9 cellular contexts compared by ENCODE assay signal in genomic region chrY:19433049-19433448, GRCh38.
DNase-seq lines count a peak whose midpoint lies in the region; ATAC-seq lines count a peak whose summit lies in the region.
"Had no signal": no experiment of that assay in that cellular context is flagged by ENCODE, and none has a peak within 500 bp of the region (broad histone marks: within the 10 kb centered on the region; RNA-seq: fewer than 3 reads in every experiment).

No MANE protein-coding gene starts in this region.

- CTCF ChIA-PET in activated CD8-positive, alpha-beta memory T cell treated with anti-CD3 and anti-CD28 coated beads, Interleukin-2, amount 10 ng/mL, durations not matched to agents 7 days and 5 days (lab: Charles Lee) = no interaction called here

- H3K36me3 Mint-ChIP-seq in activated CD8-positive, alpha-beta memory T cell treated with anti-CD3 and anti-CD28 coated beads, Interleukin-2, amount 10 ng/mL, durations not matched to agents 7 days and 5 days = no peaks in the 10 kb centered on the region
- peaks cover 5% of the 10 kb centered on the region for H3K36me3 Mint-ChIP-seq in stimulated activated naive CD8-positive, alpha-beta T cell treated with anti-CD3 and anti-CD28 coated beads, Interleukin-15, Interleukin-2, amounts not matched to agents 100 ng/mL and 50 ng/mL, for 24 hours (ENCODE audit: low read depth)
- H3K36me3 Mint-ChIP-seq: immature natural killer cell had no signal

- peaks cover 11% of the 10 kb centered on the region for H3K27me3 Mint-ChIP-seq in activated CD8-positive, alpha-beta memory T cell treated with anti-CD3 and anti-CD28 coated beads, Interleukin-2, amount 10 ng/mL, durations not matched to agents 7 days and 5 days
- no peaks in the 10 kb centered on the region for H3K27me3 Mint-ChIP-seq in stimulated activated naive CD8-positive, alpha-beta T cell treated with anti-CD3 and anti-CD28 coated beads, Interleukin-15, Interleukin-2, amounts not matched to agents 100 ng/mL and 50 ng/mL, for 24 hours

- H3K4me3 Mint-ChIP-seq in activated CD8-positive, alpha-beta memory T cell treated with anti-CD3 and anti-CD28 coated beads, Interleukin-2, amount 10 ng/mL, durations not matched to agents 7 days and 5 days = no peak overlapping the region
- H3K4me3 Mint-ChIP-seq in stimulated activated naive CD8-positive, alpha-beta T cell treated with anti-CD3 and anti-CD28 coated beads, Interleukin-15, Interleukin-2, amounts not matched to agents 100 ng/mL and 50 ng/mL, for 24 hours = peak overlapping the region; percentile 24

- peaks cover 4% of the 10 kb centered on the region for H3K4me1 Mint-ChIP-seq in activated CD8-positive, alpha-beta memory T cell treated with anti-CD3 and anti-CD28 coated beads, Interleukin-2, amount 10 ng/mL, durations not matched to agents 7 days and 5 days
- H3K4me1 Mint-ChIP-seq in stimulated activated naive CD8-positive, alpha-beta T cell treated with anti-CD3 and anti-CD28 coated beads, Interleukin-15, Interleukin-2, amounts not matched to agents 100 ng/mL and 50 ng/mL, for 24 hours (ENCODE audit: low read depth) = peaks cover 11% of the 10 kb centered on the region
- H3K4me1 Mint-ChIP-seq: immature natural killer cell had no signal

- no peak overlapping the region for H3K27ac Mint-ChIP-seq in activated CD8-positive, alpha-beta memory T cell treated with anti-CD3 and anti-CD28 coated beads, Interleukin-2, amount 10 ng/mL, durations not matched to agents 7 days and 5 days
- no peak overlapping the region for H3K27ac Mint-ChIP-seq in stimulated activated naive CD8-positive, alpha-beta T cell treated with anti-CD3 and anti-CD28 coated beads, Interleukin-15, Interleukin-2, amounts not matched to agents 100 ng/mL and 50 ng/mL, for 24 hours
- H3K27ac Mint-ChIP-seq: immature natural killer cell had no signal

- H3K9me3 Mint-ChIP-seq in activated CD8-positive, alpha-beta memory T cell treated with anti-CD3 and anti-CD28 coated beads, Interleukin-2, amount 10 ng/mL, durations not matched to agents 7 days and 5 days (ENCODE audit: low read depth) = no peaks in the 10 kb centered on the region
- no peaks in the 10 kb centered on the region for H3K9me3 Mint-ChIP-seq in stimulated activated naive CD8-positive, alpha-beta T cell treated with anti-CD3 and anti-CD28 coated beads, Interleukin-15, Interleukin-2, amounts not matched to agents 100 ng/mL and 50 ng/mL, for 24 hours
- H3K9me3 Mint-ChIP-seq: immature natural killer cell had no signal

- peak; percentile 45 for ATAC-seq in activated CD8-positive, alpha-beta memory T cell treated with anti-CD3 and anti-CD28 coated beads, Interleukin-2, amount 10 ng/mL, durations not matched to agents 7 days and 5 days

- peak; percentile 36 for DNase-seq in activated CD8-positive, alpha-beta memory T cell treated with anti-CD3 and anti-CD28 coated beads, Interleukin-2, amount 10 ng/mL, durations not matched to agents 7 days and 5 days
- no peak for DNase-seq in activated CD8-positive, alpha-beta memory T cell treated with anti-CD3 and anti-CD28 coated beads, Interleukin-2, amount 50 U/mL, for 48 hours
- DNase-seq in NCI-H2107 (lab: John Stamatoyannopoulos, UW) (peak; percentile 1), fibroblast of gingiva (ENCODE audit: low read depth) (peak; percentile 29), RKO (ENCODE audit: low spot score) (no peak), iPS-NIHi7 (ENCODE audit: extremely low spot score) (no peak)
- no peak for DNase-seq in activated CD8-positive, alpha-beta memory T cell treated with anti-CD3 and anti-CD28 coated beads, Interleukin-2, amount 50 U/mL, for 4 hours
- DNase-seq: immature natural killer cell had no signal

Comparison
In these comparisons a context has a peak if more than half of its experiments do, and no peak if none do; other contexts are left out.
1. DNase-seq: peak in activated CD8-positive, alpha-beta memory T cell treated with anti-CD3 and anti-CD28 coated beads, Interleukin-2, amount 10 ng/mL, durations not matched to agents 7 days and 5 days (single experiment), NCI-H2107 (single experiment) and fibroblast of gingiva (single experiment); none in activated CD8-positive, alpha-beta memory T cell treated with anti-CD3 and anti-CD28 coated beads, Interleukin-2, amount 50 U/mL, for 48 hours (single experiment), activated CD8-positive, alpha-beta memory T cell treated with anti-CD3 and anti-CD28 coated beads, Interleukin-2, amount 50 U/mL, for 4 hours (single experiment), RKO (single experiment) and iPS-NIHi7 (single experiment).